Comparison of ENCODE assay signal across 18 cellular contexts in genomic region chr3:14459384-14459783, GRCh38.
"Had no signal": no experiment of that assay in that cellular context is flagged by ENCODE, and none has a peak within 500 bp of the region (broad histone marks: within the 10 kb centered on the region; RNA-seq: fewer than 3 reads in every experiment).

No MANE protein-coding gene starts in this region.

- H3K27me3 Mint-ChIP-seq: activated naive CD8-positive, alpha-beta T cell treated with anti-CD3 and anti-CD28 coated beads, Interleukin-2, amount 10 ng/mL, durations not matched to agents 7 days and 5 days; T-cell had no signal

- H3K9me3 ChIP-seq: breast epithelium, right lobe of liver had no signal

- H3K27me3 ChIP-seq: breast epithelium, foreskin keratinocyte, right lobe of liver had no signal

- H3K4me3 Mint-ChIP-seq: activated naive CD8-positive, alpha-beta T cell treated with anti-CD3 and anti-CD28 coated beads, Interleukin-2, amount 10 ng/mL, durations not matched to agents 7 days and 5 days; immature natural killer cell; nephron progenitor cell; T-cell had no signal

- H3K36me3 ChIP-seq: breast epithelium, right lobe of liver had no signal

- H3K4me2 ChIP-seq: smooth muscle cell had no signal

- ATAC-seq: right lobe of liver, T-cell had no signal

- H3K27ac ChIP-seq: foreskin keratinocyte, right lobe of liver, SK-N-MC had no signal

- H3K4me3 ChIP-seq: breast epithelium, right lobe of liver, SK-N-MC, smooth muscle cell had no signal

- H3K9me3 Mint-ChIP-seq: activated naive CD8-positive, alpha-beta T cell treated with anti-CD3 and anti-CD28 coated beads, Interleukin-2, amount 10 ng/mL, durations not matched to agents 7 days and 5 days; immature natural killer cell; nephron progenitor cell; T-cell had no signal

- DNase-seq: activated effector memory CD4-positive, alpha-beta T cell treated with Interleukin-2 at 50 U/mL for 16 hours; activated naive CD8-positive, alpha-beta T cell treated with anti-CD3 and anti-CD28 coated beads, Interleukin-2, amount 10 ng/mL, durations not matched to agents 7 days and 5 days; activated T-cell treated with anti-CD3 and anti-CD28 coated beads for 4 hours; anterior cingulate cortex; cerebellar nuclear complex; effector CD8-positive, alpha-beta T cell; foreskin keratinocyte; glutamatergic neuron; immature natural killer cell; nephron progenitor cell; right lobe of liver; stimulated activated CD4-positive, alpha-beta T cell treated with anti-CD3 and anti-CD28 coated beads, Interleukin-4, amount 100 ng/mL, for 4 hours; stimulated activated CD8-positive, alpha-beta memory T cell treated with anti-CD3 and anti-CD28 coated beads, Interleukin-4, amount 100 ng/mL, for 48 hours; T-cell; T-helper 9 cell had no signal
